In genomic region chr22:43812149-43812842, GRCh38 we compare ENCODE assay signal across 8 cellular contexts. TPM values are rescaled to one million over a fixed set of nuclear protein-coding genes. Genes with fewer than 3 reads are reported as not detected.
DNase-seq lines count a peak whose midpoint lies in the region; ATAC-seq and TF ChIP-seq lines count a peak whose summit lies in the region.

EFCAB6 (minus strand) TSS chr22:43812305; CDS start chr22:43782318, 29,987 bp downstream.

- no peak within 1 kb of the TSS for H4K91ac ChIP-seq in H9 (ENCODE audit: insufficient read length, low read depth, low read length)

- H3K27me3 Mint-ChIP-seq in H9 (ENCODE audit: low read depth) (no peaks in the 10 kb centered on the region), glutamatergic neuron (ENCODE audit: unreplicated experiment) (no peaks in the 10 kb centered on the region)

- intact Hi-C loops in testis (cut with DNase I; ENCODE audit: low total_unique reads), result no loop called here

- TF ChIP-seq EP300 in SK-N-SH (IDR thresholded peaks at IDR 0.05; ENCODE audit: borderline replicate concordance in 1 of 2, low read depth in 1 of 2, low read length in 1 of 2), result no peak

- H4K20me1 ChIP-seq in H9 (ENCODE audit: control insufficient read depth, insufficient read depth, insufficient read length) (no peaks in the 10 kb centered on the region), SK-N-SH (ENCODE audit: insufficient read depth) (no peaks in the 10 kb centered on the region), osteoblast (ENCODE audit: insufficient read depth, low read length) (no peaks in the 10 kb centered on the region)

- no peak within 1 kb of the TSS for H2BK15ac ChIP-seq in H9 (ENCODE audit: low read depth, low read length)

- H3K79me2 ChIP-seq in H9 (ENCODE audit: insufficient read depth, low read length) (no peaks in the 10 kb centered on the region), SK-N-SH (ENCODE audit: insufficient read depth) (no peaks in the 10 kb centered on the region; the same call in 1 of the 2 replicates), osteoblast (ENCODE audit: insufficient read depth, low read length) (peaks cover 9% of the 10 kb centered on the region)

- H3K4me3 ChIP-seq in SK-N-SH (ENCODE audit: low read depth in 2 of 2, low read length in 1 of 2) (peak within 1 kb of the TSS; percentile 58 to 71), osteoblast (ENCODE audit: insufficient read depth, low read length) (peak within 1 kb of the TSS; percentile 94), testis (peak within 1 kb of the TSS; percentile 82)

- no peak within 1 kb of the TSS for H2BK12ac ChIP-seq in H9 (ENCODE audit: insufficient read length, low read depth, low read length)

- CTCF ChIA-PET in SK-N-SH (lab: Yijun Ruan, JAX), result interaction anchor here (0.8 kb wide), 1 partner anchor 16 kb away, joined by 3 read pairs; no protein-coding TSS in a partner anchor

- H3K27ac Mint-ChIP-seq in H9, result peak within 1 kb of the TSS in 2 of 3 experiments; percentile 55 to 92; a peak in 4 of 7 replicates
- H3K27ac Mint-ChIP-seq in activated naive CD4-positive, alpha-beta T cell treated with anti-CD3 and anti-CD28 coated beads, Interleukin-2, amount 50 U/mL, for 72 hours, result peak within 1 kb of the TSS; percentile 91
- H3K27ac Mint-ChIP-seq in glutamatergic neuron (ENCODE audit: unreplicated experiment), result peak within 1 kb of the TSS; percentile 87

- no peaks in the 10 kb centered on the region for H3K79me1 ChIP-seq in H9 (ENCODE audit: insufficient read depth, low read depth, low read length, poor library complexity, severe bottlenecking)

- H2AFZ ChIP-seq in H9 (ENCODE audit: low read length) (no peak within 1 kb of the TSS), SK-N-SH (ENCODE audit: low read depth) (peak within 1 kb of the TSS; percentile 93), osteoblast (ENCODE audit: low read length) (peak within 1 kb of the TSS; percentile 98)

- peaks cover 13% of the 10 kb centered on the region for H3K23me2 ChIP-seq in H9 (ENCODE audit: insufficient read length, low read depth, low read length, poor library complexity, severe bottlenecking)

- no peak within 1 kb of the TSS for H3K27ac ChIP-seq in H9 (ENCODE audit: insufficient read length, low read depth, low read length)
- peak within 1 kb of the TSS; percentile 45 to 76; a peak in 3 of 4 replicates for H3K27ac ChIP-seq in SK-N-SH (ENCODE audit: low read depth in 2 of 2, low read length in 1 of 2)
- peak within 1 kb of the TSS; percentile 90 for H3K27ac ChIP-seq in osteoblast (ENCODE audit: low read depth, low read length)
- peak within 1 kb of the TSS; percentile 48 to 71 for H3K27ac ChIP-seq in testis

- H3K4me3 Mint-ChIP-seq in H9 (peak within 1 kb of the TSS; percentile 84 to 91), glutamatergic neuron (ENCODE audit: unreplicated experiment) (peak within 1 kb of the TSS; percentile 92)

- H3K9me3 Mint-ChIP-seq in H9, result no peaks in the 10 kb centered on the region
- no peaks in the 10 kb centered on the region for H3K9me3 Mint-ChIP-seq in activated naive CD4-positive, alpha-beta T cell treated with anti-CD3 and anti-CD28 coated beads, Interleukin-2, amount 50 U/mL, for 72 hours
- H3K9me3 Mint-ChIP-seq in glutamatergic neuron (ENCODE audit: unreplicated experiment), result no peaks in the 10 kb centered on the region

- H4K5ac ChIP-seq in H9 (ENCODE audit: insufficient read length, low read depth, low read length), result peak within 1 kb of the TSS; percentile 7

- H3K4me2 ChIP-seq in H9 (ENCODE audit: insufficient read depth, insufficient read length, low read length) (peak within 1 kb of the TSS; percentile 89), SK-N-SH (peak within 1 kb of the TSS; percentile 84), osteoblast (ENCODE audit: insufficient read depth, low read length) (peak within 1 kb of the TSS; percentile 98)

- ATAC-seq in activated naive CD4-positive, alpha-beta T cell treated with anti-CD3 and anti-CD28 coated beads, Interleukin-2, amount 50 U/mL, for 72 hours, result peak; percentile 91 to 96

- TF ChIP-seq RAD21 in SK-N-SH (IDR thresholded peaks at IDR 0.05; ENCODE audit: low read length), result no peak

- TF ChIP-seq CTCF in H9 (conservative IDR thresholded peaks at IDR 0.05) (no peak), SK-N-SH (IDR thresholded peaks at IDR 0.05) (no peak), glutamatergic neuron (IDR thresholded peaks at IDR 0.05; ENCODE audit: partially characterized antibody, unreplicated experiment) (no peak), osteoblast (IDR thresholded peaks at IDR 0.05; ENCODE audit: extremely low read depth, low read depth, low read length) (no peak), testis (IDR thresholded peaks at IDR 0.05) (peak in 1 of 3 experiments; percentile 2)

- peak within 1 kb of the TSS; percentile 78 for H3K18ac ChIP-seq in H9 (ENCODE audit: insufficient read length, low read depth, low read length)

- H3T11ph ChIP-seq in H9 (ENCODE audit: low read length), result no peak within 1 kb of the TSS

- H3K4me1 Mint-ChIP-seq in H9, result peaks cover 20 to 22% of the 10 kb centered on the region in 2 experiments
- H3K4me1 Mint-ChIP-seq in glutamatergic neuron (ENCODE audit: low read depth, unreplicated experiment), result no peaks in the 10 kb centered on the region

- H3K27me3 ChIP-seq in H9 (ENCODE audit: insufficient read depth, low read length) (no peaks in the 10 kb centered on the region), SK-N-SH (ENCODE audit: insufficient read depth) (no peaks in the 10 kb centered on the region), osteoblast (ENCODE audit: insufficient read depth, low read length) (no peaks in the 10 kb centered on the region), testis (no peaks in the 10 kb centered on the region)

- no peak within 1 kb of the TSS for H3K56ac ChIP-seq in H9 (ENCODE audit: insufficient read length, low read depth, low read length)

- POLR2A ChIA-PET in SK-N-SH (lab: Yijun Ruan, JAX), result interaction anchor here (1.5 kb wide), 1 partner anchor 14 kb away, joined by 3 read pairs; no protein-coding TSS in a partner anchor

- H3K9ac ChIP-seq in H9 (ENCODE audit: extremely low read depth, insufficient read length, low read length), result peak within 1 kb of the TSS; percentile 81
- H3K9ac ChIP-seq in SK-N-SH, result peak within 1 kb of the TSS; percentile 69

- no peak for TF ChIP-seq POLR2A in testis (IDR thresholded peaks at IDR 0.05)

- H3K14ac ChIP-seq in H9 (ENCODE audit: insufficient read depth, low read length), result peak within 1 kb of the TSS; percentile 59

- H2AK5ac ChIP-seq in H9 (ENCODE audit: insufficient read length, low read length), result no peak within 1 kb of the TSS

- peaks cover 0 to 6% (median 0%) of the 10 kb centered on the region in 3 experiments; a peak in 4 of 7 replicates for H3K36me3 Mint-ChIP-seq in H9 (ENCODE audit: insufficient read depth in 1 of 3, low read depth in 3 of 3)
- H3K36me3 Mint-ChIP-seq in activated naive CD4-positive, alpha-beta T cell treated with anti-CD3 and anti-CD28 coated beads, Interleukin-2, amount 50 U/mL, for 72 hours, result peaks cover 0 to 22% of the 10 kb centered on the region in 2 donors
- no peaks in the 10 kb centered on the region for H3K36me3 Mint-ChIP-seq in glutamatergic neuron (ENCODE audit: unreplicated experiment)

- no peak within 1 kb of the TSS for H4K8ac ChIP-seq in H9 (replicated peaks; ENCODE audit: insufficient read length, low read depth, low read length)

- no peaks in the 10 kb centered on the region for H3K9me3 ChIP-seq in H9 (ENCODE audit: control insufficient read depth, low read depth, low read length)
- H3K9me3 ChIP-seq in SK-N-SH, result no peaks in the 10 kb centered on the region
- H3K9me3 ChIP-seq in osteoblast (ENCODE audit: low read depth, low read length), result no peaks in the 10 kb centered on the region
- no peaks in the 10 kb centered on the region for H3K9me3 ChIP-seq in testis

- no peaks in the 10 kb centered on the region for H3K36me3 ChIP-seq in SK-N-SH (replicated peaks in 1 of 2; ENCODE audit: control insufficient read depth in 1 of 2, insufficient read depth in 2 of 2, low read length in 1 of 2)
- no peaks in the 10 kb centered on the region for H3K36me3 ChIP-seq in osteoblast (ENCODE audit: insufficient read depth, low read length)
- H3K36me3 ChIP-seq in testis (ENCODE audit: low read depth, missing control alignments), result no peaks in the 10 kb centered on the region

- H3F3A ChIP-seq in SK-N-SH (replicated peaks; ENCODE audit: insufficient read depth), result no peaks in the 10 kb centered on the region

- no peak within 1 kb of the TSS for H2BK120ac ChIP-seq in H9 (ENCODE audit: low read depth, low read length, poor library complexity, severe bottlenecking)

- H3K4me1 ChIP-seq in H9 (ENCODE audit: insufficient read depth, low read length) (no peaks in the 10 kb centered on the region; the same call in 1 of the 2 replicates), SK-N-SH (ENCODE audit: control insufficient read depth in 1 of 2, insufficient read depth in 2 of 2, low read depth in 1 of 2, low read length in 1 of 2) (peaks cover 0 to 7% of the 10 kb centered on the region in 2 experiments; a peak in 2 of 4 replicates), osteoblast (ENCODE audit: insufficient read depth, low read length) (peaks cover 18% of the 10 kb centered on the region), testis (peaks cover 7% of the 10 kb centered on the region)

- H2BK5ac ChIP-seq in H9 (ENCODE audit: insufficient read length, low read length), result no peak within 1 kb of the TSS

- no peak within 1 kb of the TSS for H3K4ac ChIP-seq in H9 (ENCODE audit: low read depth, low read length)

- WGBS in H9 (ENCODE audit: extremely low coverage, insufficient read length, low lambda C conversion rate), result no CpG with 5 or more reads among the region's 55 CpGs
- 0% methylated on average over 5 of the region's 55 CpGs for WGBS in SK-N-SH (ENCODE audit: low lambda C conversion rate)
- 0 to 1% methylated on average over 12 to 55 of the region's 55 CpGs for WGBS in testis, 2 donors

- H3K9me2 ChIP-seq in SK-N-SH, result no peaks in the 10 kb centered on the region

- no peak within 1 kb of the TSS for H3K23ac ChIP-seq in H9 (ENCODE audit: insufficient read length, low read depth, low read length)

- no peak within 1 kb of the TSS for H2BK20ac ChIP-seq in H9 (ENCODE audit: low read depth, low read length, poor library complexity, severe bottlenecking)

- peak; percentile 97 for DNase-seq in ELF-1 (ENCODE audit: low read depth, low spot score)
- DNase-seq in H9, result peak; percentile 94
- peak; percentile 84 for DNase-seq in NCI-H1048 (lab: John Stamatoyannopoulos, UW)
- peak; percentile 90 for DNase-seq in SK-N-SH
- peak; percentile 86 to 91 for DNase-seq in activated naive CD4-positive, alpha-beta T cell treated with anti-CD3 and anti-CD28 coated beads, Interleukin-2, amount 50 U/mL, for 72 hours (ENCODE audit: low spot score in 2 of 2)
- DNase-seq in glutamatergic neuron, result peak; percentile 93
- peak; percentile 98 for DNase-seq in osteoblast (ENCODE audit: insufficient read length, low spot score, missing footprints)
- DNase-seq in testis, result peak; percentile 97

RNA-seq across cellular contexts. Expression of gene EFCAB6, which starts in this region (rescaled TPM):
- total RNA-seq in H9 (2021), result 0.20 and 0.31 TPM in 2 replicates
- 0.41 and 0.46 TPM in 2 replicates for polyA plus RNA-seq in SK-N-SH (2012; rRNA removed)
- 0.63 and 0.86 TPM in 2 replicates for polyA plus RNA-seq in SK-N-SH (2012; cell fraction: cytosol; rRNA removed)
- polyA plus RNA-seq in SK-N-SH (2012; cell fraction: nucleus; rRNA removed), result 0.90 and 0.91 TPM in 2 replicates
- total RNA-seq in activated naive CD4-positive, alpha-beta T cell treated with anti-CD3 and anti-CD28 coated beads, Interleukin-2, amount 50 U/mL, for 72 hours, result under 1 TPM; 0.27 to 0.80 TPM
- 0.96 TPM for total RNA-seq in glutamatergic neuron (ENCODE audit: unreplicated experiment)
- 1.8 and 2.9 TPM in 2 replicates for total RNA-seq in osteoblast
- total RNA-seq in testis, result 10 to 100 TPM; 41.3 to 81.5 TPM
- 108 TPM for polyA plus RNA-seq in testis (ENCODE audit: insufficient read depth, low read depth, low replicate concordance)

Comparison
In these comparisons a context has a peak if more than half of its experiments do, and no peak if none do; other contexts are left out.
1. RNA of gene EFCAB6 (total RNA-seq): 41.3 to 81.5 TPM in testis; 1.8 to 2.9 TPM in osteoblast, 0.96 TPM in glutamatergic neuron (single experiment), 0.27 to 0.80 TPM in activated naive CD4-positive, alpha-beta T cell treated with anti-CD3 and anti-CD28 coated beads, Interleukin-2, amount 50 U/mL, for 72 hours and 0.20 to 0.31 TPM in H9; every median in the first group is over 10 times any median in the second.
2. RNA of gene EFCAB6 (polyA plus RNA-seq): 108 TPM in testis (single experiment); 0.41 to 0.91 TPM in SK-N-SH; every median in the first group is over 10 times any median in the second.
3. Peak in DNase-seq, H3K9ac ChIP-seq and H3K4me2 ChIP-seq in H9; RNA of the gene not detected or under 1 TPM.
4. Peak in DNase-seq, H3K4me3 ChIP-seq, H3K27ac ChIP-seq, H3K9ac ChIP-seq and H3K4me2 ChIP-seq in SK-N-SH; RNA of the gene not detected or under 1 TPM.
5. Peak in DNase-seq and ATAC-seq in activated naive CD4-positive, alpha-beta T cell treated with anti-CD3 and anti-CD28 coated beads, Interleukin-2, amount 50 U/mL, for 72 hours; RNA of the gene not detected or under 1 TPM.
6. Peak in DNase-seq in glutamatergic neuron; RNA of the gene not detected or under 1 TPM.
7. Peak in every context shown above with its lines, with median percentiles within 50 percentile points of each other: DNase-seq, H3K4me2 ChIP-seq, H3K27ac Mint-ChIP-seq and H3K4me3 ChIP-seq.